ENCODE assay signal across 15 cellular contexts in genomic region chr14:60488175-60488574, GRCh38. TPM values are rescaled to one million over a fixed set of nuclear protein-coding genes. Genes with fewer than 3 reads are reported as not detected.
DNase-seq lines count a peak whose midpoint lies in the region; ATAC-seq and TF ChIP-seq lines count a peak whose summit lies in the region.
"Had no signal": no experiment of that assay in that cellular context is flagged by ENCODE, and none has a peak within 500 bp of the region (broad histone marks: within the 10 kb centered on the region; RNA-seq: fewer than 3 reads in every experiment).

No MANE protein-coding gene starts in this region.

- no peak for TF ChIP-seq POLR2A in gastrocnemius medialis (IDR thresholded peaks at IDR 0.05)

- H3K36me3 Mint-ChIP-seq in osteocyte (ENCODE audit: unreplicated experiment) = peaks cover 3% of the 10 kb centered on the region
- H3K36me3 Mint-ChIP-seq: WTC11 had no signal

- peak; percentile 29 for DNase-seq in NCI-H2171 treated with DMSO at 0.1 percent for 48 hours (lab: John Stamatoyannopoulos, UW)
- no peak for DNase-seq in NCI-H2171 (lab: John Stamatoyannopoulos, UW)
- peak; percentile 19 for DNase-seq in NCI-H146 treated with DMSO at 0.1 percent for 48 hours (lab: John Stamatoyannopoulos, UW; ENCODE audit: unreplicated experiment)
- no peak for DNase-seq in osteocyte (ENCODE audit: extremely low spot score, unreplicated experiment)
- no peak for DNase-seq in gastrocnemius medialis
- DNase-seq in nucleus accumbens (lab: John Stamatoyannopoulos, UW) = no peak
- no peak for DNase-seq in Right ventricle myocardium inferior (ENCODE audit: missing footprints)
- DNase-seq: activated naive CD8-positive, alpha-beta T cell treated with anti-CD3 and anti-CD28 coated beads, Interleukin-2, amount 50 U/mL, for 24 hours; colonic mucosa; HCEC 1CT; SIG-M5; stimulated activated CD4-positive, alpha-beta T cell treated with anti-CD3 and anti-CD28 coated beads, Interleukin-1b, Interleukin-23, amount 100 ng/mL, for 48 hours had no signal

- H3K4me3 Mint-ChIP-seq in osteocyte (ENCODE audit: unreplicated experiment) = no peak overlapping the region
- H3K4me3 Mint-ChIP-seq: activated naive CD8-positive, alpha-beta T cell treated with anti-CD3 and anti-CD28 coated beads, Interleukin-2, amount 50 U/mL, for 24 hours; WTC11 had no signal

- in situ Hi-C loops in gastrocnemius medialis (cut with MboI; ENCODE audit: low sequenced_read_pairs in 4 of 4) = no loop called here

- no peaks in the 10 kb centered on the region for H3K9me3 ChIP-seq in gastrocnemius medialis
- H3K9me3 ChIP-seq: colonic mucosa had no signal

- H3K27me3 ChIP-seq in gastrocnemius medialis = peaks cover 0 to 7% (median 0%) of the 10 kb centered on the region in 3 donors

- peaks cover 8% of the 10 kb centered on the region for H3K4me1 Mint-ChIP-seq in osteocyte (ENCODE audit: unreplicated experiment)
- H3K4me1 Mint-ChIP-seq: activated naive CD8-positive, alpha-beta T cell treated with anti-CD3 and anti-CD28 coated beads, Interleukin-2, amount 50 U/mL, for 24 hours had no signal

- H3K27ac ChIP-seq in VCaP (no peak overlapping the region), gastrocnemius medialis (no peak overlapping the region)
- H3K27ac ChIP-seq: colonic mucosa had no signal

- H3K4me1 ChIP-seq in gastrocnemius medialis = peaks cover 7 to 10% of the 10 kb centered on the region in 2 donors
- H3K4me1 ChIP-seq: colonic mucosa had no signal

- no peak overlapping the region for H3K4me3 ChIP-seq in gastrocnemius medialis
- H3K4me3 ChIP-seq: colonic mucosa had no signal

- intact Hi-C loops in gastrocnemius medialis (cut with DNase I; ENCODE audit: low total_unique reads) (no loop called here), Right ventricle myocardium inferior (cut with DNase I) (no loop called here)

- H3K27me3 Mint-ChIP-seq in osteocyte (ENCODE audit: unreplicated experiment) = peaks cover 34% of the 10 kb centered on the region

- ATAC-seq in gastrocnemius medialis (no peak), Right ventricle myocardium inferior (no peak)
- ATAC-seq: activated naive CD8-positive, alpha-beta T cell treated with anti-CD3 and anti-CD28 coated beads, Interleukin-2, amount 50 U/mL, for 24 hours; WTC11 had no signal

- no peak overlapping the region for H3K27ac Mint-ChIP-seq in osteocyte (ENCODE audit: unreplicated experiment)
- H3K27ac Mint-ChIP-seq: activated naive CD8-positive, alpha-beta T cell treated with anti-CD3 and anti-CD28 coated beads, Interleukin-2, amount 50 U/mL, for 24 hours; WTC11 had no signal

- TF ChIP-seq CTCF in VCaP (conservative IDR thresholded peaks at IDR 0.05) (peak; percentile 74), osteocyte (IDR thresholded peaks at IDR 0.05) (peak; percentile 54), gastrocnemius medialis (IDR thresholded peaks at IDR 0.05 in 4 of 5, conservative IDR thresholded peaks at IDR 0.05 in 1 of 5) (no peak)

- H3K9me3 Mint-ChIP-seq in osteocyte (ENCODE audit: unreplicated experiment) = no peaks in the 10 kb centered on the region
- H3K9me3 Mint-ChIP-seq: WTC11 had no signal

- H3K36me3 ChIP-seq in gastrocnemius medialis = no peaks in the 10 kb centered on the region
- H3K36me3 ChIP-seq: colonic mucosa had no signal

RNA-seq across cellular contexts. Expression of gene C14orf39, which starts 2.3 kb away (rescaled TPM):
- 1.1 and 1.4 TPM in 2 replicates for total RNA-seq in osteocyte
- 1 to 10 TPM; 1.1 to 3.3 (median 2.4) TPM for total RNA-seq in gastrocnemius medialis
- total RNA-seq in Right ventricle myocardium inferior = not detected
- total RNA-seq: colonic mucosa had no signal

RNA-seq across cellular contexts. Expression of gene SIX6, which starts 20.8 kb away (rescaled TPM):
- total RNA-seq in osteocyte (not detected in 2 replicates), gastrocnemius medialis (under 1 TPM in 3 of 4 donors, not detected in 1; 0.32 to 0.61 (median 0.40) TPM), Right ventricle myocardium inferior (not detected)
- total RNA-seq: colonic mucosa, urinary bladder had no signal

Comparison
In these comparisons a context has a peak if more than half of its experiments do, and no peak if none do; other contexts are left out.
1. DNase-seq: peak in NCI-H2171 treated with DMSO at 0.1 percent for 48 hours (single experiment) and NCI-H146 treated with DMSO at 0.1 percent for 48 hours (single experiment); none in NCI-H2171 (single experiment), osteocyte (single experiment), gastrocnemius medialis (0 of 2), nucleus accumbens (0 of 56) and Right ventricle myocardium inferior (single experiment).
2. CTCF ChIP-seq: peak in VCaP (single experiment) and osteocyte (single experiment); none in gastrocnemius medialis (0 of 5).